Comparison of ENCODE assay signal across 15 cellular contexts in genomic region chr13:112928020-112928931, GRCh38. TPM values are rescaled to one million over a fixed set of nuclear protein-coding genes. Genes with fewer than 3 reads are reported as not detected.
A peak's percentile ranks its signal among the peaks of the same experiment; 100 is the strongest.
DNase-seq lines count a peak whose midpoint lies in the region; ATAC-seq and TF ChIP-seq lines count a peak whose summit lies in the region.
"Had no signal": no experiment of that assay in that cellular context is flagged by ENCODE, and none has a peak within 500 bp of the region (broad histone marks: within the 10 kb centered on the region; RNA-seq: fewer than 3 reads in every experiment).

No MANE protein-coding gene starts in this region.

- no peak overlapping the region for H3K27ac Mint-ChIP-seq in immature natural killer cell
- H3K27ac Mint-ChIP-seq: B cell, IgD-negative memory B cell, T-cell had no signal

- no peaks in the 10 kb centered on the region for H3K9me3 Mint-ChIP-seq in immature natural killer cell
- H3K9me3 Mint-ChIP-seq: T-cell had no signal

- H3K9me3 ChIP-seq in BE2C: no peaks in the 10 kb centered on the region
- H3K9me3 ChIP-seq in endocrine pancreas (ENCODE audit: control insufficient read depth, low read length): no peaks in the 10 kb centered on the region
- H3K9me3 ChIP-seq in right lobe of liver: no peaks in the 10 kb centered on the region
- H3K9me3 ChIP-seq in MG63: peaks cover 5% of the 10 kb centered on the region

- H3K4me1 ChIP-seq in BE2C: peaks cover 15% of the 10 kb centered on the region
- H3K4me1 ChIP-seq in endocrine pancreas (ENCODE audit: control insufficient read depth, insufficient read depth, low read length): peaks cover 13% of the 10 kb centered on the region
- H3K4me1 ChIP-seq in right lobe of liver: peaks cover 0 to 31% (median 15%) of the 10 kb centered on the region in 4 donors
- peaks cover 6% of the 10 kb centered on the region for H3K4me1 ChIP-seq in mesendoderm (ENCODE audit: control insufficient read depth, low read depth, low read length)

- no peak overlapping the region for H2BK15ac ChIP-seq in mesendoderm (replicated peaks; ENCODE audit: low read depth)

- WGBS in right lobe of liver (ENCODE audit: insufficient coverage, low coverage, low lambda C conversion rate, missing lambda C conversion rate): 69% methylated on average over 16 of the region's 21 CpGs
- WGBS in mesendoderm (ENCODE audit: extremely low coverage, insufficient coverage, low lambda C conversion rate): no CpG with 5 or more reads among the region's 21 CpGs

- peak overlapping the region; percentile 43 for H3K9ac ChIP-seq in endocrine pancreas (ENCODE audit: control insufficient read depth, insufficient read depth, low read length)
- H3K9ac ChIP-seq in mesendoderm (ENCODE audit: low read length): no peak overlapping the region

- TF ChIP-seq POLR2A in right lobe of liver (IDR thresholded peaks at IDR 0.05): no peak

- no peak overlapping the region for H2BK120ac ChIP-seq in mesendoderm (ENCODE audit: low read depth, low read length)

- no peak overlapping the region for H2AK5ac ChIP-seq in mesendoderm (ENCODE audit: low read length)

- peak; percentile 19 for DNase-seq in BE2C
- DNase-seq in NCI-H69 (lab: John Stamatoyannopoulos, UW): peak; percentile 77
- no peak for DNase-seq in right lobe of liver
- no peak for DNase-seq in mesendoderm
- no peak for DNase-seq in immature natural killer cell
- no peak for DNase-seq in MG63
- DNase-seq: DND-41, Karpas-422, SIG-M5, T-cell had no signal

- peaks cover 5 to 19% (median 6%) of the 10 kb centered on the region in 3 donors for H3K27me3 Mint-ChIP-seq in immature natural killer cell (ENCODE audit: low read depth in 3 of 3)

- ATAC-seq in right lobe of liver: peak in 1 of 4 donors; percentile 6
- ATAC-seq: Panc1, T-cell had no signal

- no peak overlapping the region for H3K56ac ChIP-seq in mesendoderm (ENCODE audit: low read length)

- H4K8ac ChIP-seq in mesendoderm (ENCODE audit: low read depth, low read length): no peak overlapping the region

- H3K27me3 ChIP-seq in BE2C (no peaks in the 10 kb centered on the region), endocrine pancreas (ENCODE audit: control insufficient read depth, insufficient read depth, low read length) (no peaks in the 10 kb centered on the region), right lobe of liver (no peaks in the 10 kb centered on the region), mesendoderm (ENCODE audit: insufficient read depth, low read length, poor library complexity) (no peaks in the 10 kb centered on the region), MG63 (peaks cover 22% of the 10 kb centered on the region)

- H4K5ac ChIP-seq in mesendoderm (ENCODE audit: low read length): no peak overlapping the region

- intact Hi-C loops in right lobe of liver (cut with DNase I): no loop called here

- H3K4me2 ChIP-seq in mesendoderm (ENCODE audit: low read length): no peak overlapping the region

- peaks cover 0 to 3% (median 0%) of the 10 kb centered on the region in 3 donors for H3K36me3 Mint-ChIP-seq in immature natural killer cell
- H3K36me3 Mint-ChIP-seq: T-cell had no signal

- no peak overlapping the region for H3K4ac ChIP-seq in mesendoderm (ENCODE audit: low read depth, low read length)

- no peak overlapping the region for H3K4me3 Mint-ChIP-seq in immature natural killer cell
- H3K4me3 Mint-ChIP-seq: B cell, T-cell had no signal

- H3K18ac ChIP-seq in mesendoderm (ENCODE audit: low read length): no peak overlapping the region

- peak overlapping the region; percentile 38 for H3K4me3 ChIP-seq in BE2C (ENCODE audit: low read depth, low read length)
- H3K4me3 ChIP-seq in endocrine pancreas (ENCODE audit: control insufficient read depth, insufficient read depth, low read length): peak overlapping the region; percentile 65
- H3K4me3 ChIP-seq in right lobe of liver: peak overlapping the region in 1 of 3 donors; percentile 23
- no peak overlapping the region for H3K4me3 ChIP-seq in mesendoderm (ENCODE audit: low read length)
- H3K4me3 ChIP-seq in MG63: no peak overlapping the region

- no peak overlapping the region for H2BK5ac ChIP-seq in mesendoderm (ENCODE audit: low read length)

- H3K27ac ChIP-seq in right lobe of liver (peak overlapping the region in 2 of 3 donors; percentile 8 to 71), mesendoderm (ENCODE audit: low read depth, low read length) (no peak overlapping the region)

- TF ChIP-seq CTCF in BE2C (IDR thresholded peaks at IDR 0.05; ENCODE audit: low read depth, low read length) (no peak), right lobe of liver (IDR thresholded peaks at IDR 0.05) (no peak)

- peaks cover 3 to 12% of the 10 kb centered on the region in 2 donors for H3K4me1 Mint-ChIP-seq in immature natural killer cell

- no peaks in the 10 kb centered on the region for H3K79me1 ChIP-seq in mesendoderm (ENCODE audit: low read length)

- H3K23ac ChIP-seq in mesendoderm (ENCODE audit: low read length): no peak overlapping the region

- no peaks in the 10 kb centered on the region for H3K79me2 ChIP-seq in mesendoderm (ENCODE audit: control insufficient read depth, insufficient read depth, low read length)

- H3K36me3 ChIP-seq in BE2C (no peaks in the 10 kb centered on the region), endocrine pancreas (ENCODE audit: control insufficient read depth, insufficient read depth, low read length) (no peaks in the 10 kb centered on the region), right lobe of liver (no peaks in the 10 kb centered on the region), mesendoderm (ENCODE audit: control insufficient read depth, insufficient read depth, low read length) (no peaks in the 10 kb centered on the region), MG63 (no peaks in the 10 kb centered on the region)

RNA-seq across cellular contexts. Expression of gene MCF2L, which starts 40.7 kb away (rescaled TPM):
- polyA plus RNA-seq in BE2C (2012; ENCODE audit: insufficient read depth, insufficient read length, low read depth): 35.5 TPM
- total RNA-seq in right lobe of liver: 10 to 100 TPM in 5 of 6 experiments, 1 to 10 TPM in 1; 9.6 to 18.4 (median 11.7) TPM
- polyA plus RNA-seq in mesendoderm (2013, experiment 1 of 2): 2.9 TPM
- 3.2 TPM for polyA plus RNA-seq in mesendoderm (2013, experiment 2 of 2)
- polyA plus RNA-seq in immature natural killer cell: under 1 TPM in 1 of 3 donors, not detected in 2; 0.82 TPM
- total RNA-seq in MG63 (2014; rRNA removed; shearing (Covaris generic); ENCODE audit: low replicate concordance): 5.8 TPM in 1 of 2 replicates, not detected in the other
- total RNA-seq: M059J had no signal

Comparison
In these comparisons a context has a peak if more than half of its experiments do, and no peak if none do; other contexts are left out.
1. DNase-seq: peak in BE2C (single experiment) and NCI-H69 (single experiment); none in right lobe of liver (0 of 3), mesendoderm (single experiment), immature natural killer cell (0 of 3) and MG63 (single experiment).
2. H3K4me3 ChIP-seq: peak in BE2C (single experiment) and endocrine pancreas (single experiment); none in mesendoderm (single experiment) and MG63 (single experiment).